ENCODE assay signal across 19 cellular contexts in genomic region chr2:196479350-196479749, GRCh38.
DNase-seq lines count a peak whose midpoint lies in the region; TF ChIP-seq lines count a peak whose summit lies in the region.
"Had no signal": no experiment of that assay in that cellular context is flagged by ENCODE, and none has a peak within 500 bp of the region (broad histone marks: within the 10 kb centered on the region; RNA-seq: fewer than 3 reads in every experiment).

No MANE protein-coding gene starts in this region.

- H3K9me3 ChIP-seq in uterus, result no peaks in the 10 kb centered on the region
- H3K9me3 ChIP-seq: adrenal gland, heart left ventricle, left ventricle myocardium inferior, transverse colon had no signal

- no peak for TF ChIP-seq POLR2A in uterus (IDR thresholded peaks at IDR 0.05)

- H2AFZ ChIP-seq in KMS-11 (ENCODE audit: low read depth), result 0 out of 2 replicates have a peak overlapping the region, but pooled peaks have one; percentile 58

- H4K20me1 ChIP-seq in KMS-11 (ENCODE audit: insufficient read depth), result no peaks in the 10 kb centered on the region

- H3K36me3 ChIP-seq in KMS-11 (ENCODE audit: insufficient read depth) (no peaks in the 10 kb centered on the region), uterus (no peaks in the 10 kb centered on the region)
- H3K36me3 ChIP-seq: adrenal gland, heart left ventricle, left ventricle myocardium inferior, transverse colon had no signal

- H3K4me1 ChIP-seq in KMS-11 (ENCODE audit: low read depth, poor library complexity, severe bottlenecking) (peaks cover 89% of the 10 kb centered on the region), uterus (no peaks in the 10 kb centered on the region)
- H3K4me1 ChIP-seq: adrenal gland, transverse colon had no signal

- H3K79me2 ChIP-seq in KMS-11 (ENCODE audit: insufficient read depth, low read depth), result no peaks in the 10 kb centered on the region

- peak overlapping the region; percentile 90 for H3K27ac ChIP-seq in KMS-11
- peak overlapping the region in 4 of 59 donors; percentile 2 to 44 (median 22) for H3K27ac ChIP-seq in dorsolateral prefrontal cortex
- no peak overlapping the region for H3K27ac ChIP-seq in uterus
- H3K27ac ChIP-seq: adrenal gland, transverse colon had no signal

- intact Hi-C loops in dorsolateral prefrontal cortex (cut with DNase I), result no loop called here
- intact Hi-C loops in uterus (cut with DNase I; ENCODE audit: low total_unique reads), result no loop called here

- 0 out of 2 replicates have a peak overlapping the region, but pooled peaks have one; percentile 50 for H3K9ac ChIP-seq in KMS-11

- H3K4me3 ChIP-seq in KMS-11 (IDR thresholded peaks at IDR 0.05; ENCODE audit: insufficient read depth, low read depth, low read length) (no peak overlapping the region), choroid plexus epithelial cell (ENCODE audit: low read depth, low read length) (no peak overlapping the region), dorsolateral prefrontal cortex (no peak overlapping the region), uterus (no peak overlapping the region)
- H3K4me3 ChIP-seq: adrenal gland, heart left ventricle, left ventricle myocardium inferior, transverse colon had no signal

- H3K27me3 ChIP-seq in KMS-11 (ENCODE audit: insufficient read depth, low read depth), result no peaks in the 10 kb centered on the region
- no peaks in the 10 kb centered on the region for H3K27me3 ChIP-seq in dorsolateral prefrontal cortex
- H3K27me3 ChIP-seq in uterus, result no peaks in the 10 kb centered on the region
- H3K27me3 ChIP-seq: adrenal gland, heart left ventricle, transverse colon had no signal

- TF ChIP-seq CTCF in KMS-11 (conservative IDR thresholded peaks at IDR 0.05; ENCODE audit: low read depth, low read length) (no peak), choroid plexus epithelial cell (conservative IDR thresholded peaks at IDR 0.05; ENCODE audit: low read depth, low read length) (no peak), dorsolateral prefrontal cortex (IDR thresholded peaks at IDR 0.05 in 54 of 56, conservative IDR thresholded peaks at IDR 0.05 in 2 of 56; ENCODE audit: low read depth in 1 of 56, partially characterized antibody in 56 of 56) (no peak), uterus (IDR thresholded peaks at IDR 0.05) (no peak)

- DNase-seq in AG20443 (ENCODE audit: low spot score) (peak; percentile 84), choroid plexus epithelial cell (ENCODE audit: low read depth) (peak; percentile 54), myocyte (ENCODE audit: low read depth) (peak; percentile 72), NCI-H2227 treated with DMSO at 0.1 percent for 48 hours (lab: John Stamatoyannopoulos, UW) (no peak), dorsolateral prefrontal cortex (no peak), uterus (no peak), RPMI8226 (no peak)
- DNase-seq: adrenal gland; CD4-positive, alpha-beta T cell; effector CD4-positive, alpha-beta T cell; GF-D8; heart left ventricle; left ventricle myocardium inferior; naive B cell; NCI-H1436; stimulated activated CD4-positive, alpha-beta T cell treated with anti-CD3 and anti-CD28 coated beads, Interleukin-1b, Interleukin-23, amount 100 ng/mL, for 48 hours; stimulated activated CD8-positive, alpha-beta memory T cell treated with anti-CD3 and anti-CD28 coated beads, Interleukin-4, amount 100 ng/mL, for 48 hours; transverse colon had no signal

- H3K4me2 ChIP-seq in KMS-11, result peak overlapping the region; percentile 83

Comparison
In these comparisons a context has a peak if more than half of its experiments do, and no peak if none do; other contexts are left out.
1. DNase-seq: peak in AG20443 (single experiment), choroid plexus epithelial cell (single experiment) and myocyte (single experiment); none in NCI-H2227 treated with DMSO at 0.1 percent for 48 hours (single experiment), dorsolateral prefrontal cortex (0 of 10), uterus (0 of 2) and RPMI8226 (single experiment).